In the genomic region with DNA sequence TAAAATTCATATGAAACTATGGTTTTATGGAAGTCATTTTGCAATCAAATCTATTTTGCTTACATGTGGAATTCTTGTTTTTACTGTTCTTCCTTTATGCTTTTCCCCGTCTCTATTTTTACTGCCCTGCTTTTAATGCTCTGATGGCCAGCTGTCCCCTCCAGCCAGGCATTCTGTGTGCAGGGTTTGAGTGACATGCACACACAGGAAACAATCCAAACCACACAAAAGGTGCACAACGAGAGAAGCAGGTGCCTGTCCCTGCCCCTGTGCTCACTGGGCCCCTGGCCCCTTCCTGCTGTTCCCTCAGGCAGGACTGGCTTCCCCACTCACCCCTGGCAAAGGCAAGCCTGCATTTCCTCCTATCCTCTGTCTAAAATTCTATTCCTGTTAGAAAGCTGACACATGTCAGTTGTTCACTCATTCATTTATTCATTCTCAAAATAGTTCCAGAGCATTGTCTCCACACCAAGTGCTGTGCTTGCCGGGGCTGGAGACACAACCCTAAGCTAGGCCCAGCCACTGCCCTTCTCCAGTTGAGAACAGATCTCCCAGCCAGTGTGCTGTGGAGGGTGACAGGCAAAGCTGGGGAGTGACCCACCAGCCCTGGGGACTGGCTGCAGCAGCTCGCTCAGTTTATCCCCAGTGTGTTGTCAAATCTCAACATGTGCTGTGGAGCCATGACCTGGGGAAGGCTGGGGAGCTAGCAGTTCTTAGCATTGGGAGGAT, we compare ENCODE assay signal across 12 cellular contexts.
DNase-seq lines count a peak whose midpoint lies in the region; ATAC-seq and TF ChIP-seq lines count a peak whose summit lies in the region.
"Had no signal": no experiment of that assay in that cellular context is flagged by ENCODE, and none has a peak within 500 bp of the region (broad histone marks: within the 10 kb centered on the region; RNA-seq: fewer than 3 reads in every experiment).

No MANE protein-coding gene starts in this region.

- no peak overlapping the region for H3K4me3 Mint-ChIP-seq in activated CD4-positive, alpha-beta T cell treated with anti-CD3 and anti-CD28 coated beads for 36 hours
- H3K4me3 Mint-ChIP-seq: activated CD8-positive, alpha-beta memory T cell treated with anti-CD3 and anti-CD28 coated beads, Interleukin-2, amount 10 ng/mL, durations not matched to agents 7 days and 5 days had no signal

- peaks cover 2% of the 10 kb centered on the region for H3K9me3 Mint-ChIP-seq in activated CD4-positive, alpha-beta T cell treated with anti-CD3 and anti-CD28 coated beads for 36 hours (ENCODE audit: low read depth)

- CTCF ChIA-PET in activated CD4-positive, alpha-beta T cell treated with anti-CD3 and anti-CD28 coated beads for 36 hours (lab: Charles Lee): interaction anchor here (0.6 kb wide), 1 partner anchor 309 kb away, joined by 3 read pairs; no protein-coding TSS in a partner anchor

- no peaks in the 10 kb centered on the region for H3K4me1 ChIP-seq in sigmoid colon
- no peaks in the 10 kb centered on the region for H3K4me1 ChIP-seq in ascending aorta

- no peaks in the 10 kb centered on the region for H3K9me3 ChIP-seq in sigmoid colon
- no peaks in the 10 kb centered on the region for H3K9me3 ChIP-seq in ascending aorta

- H3K27me3 Mint-ChIP-seq in activated CD4-positive, alpha-beta T cell treated with anti-CD3 and anti-CD28 coated beads for 36 hours: no peaks in the 10 kb centered on the region
- H3K27me3 Mint-ChIP-seq: activated CD8-positive, alpha-beta memory T cell treated with anti-CD3 and anti-CD28 coated beads, Interleukin-2, amount 10 ng/mL, durations not matched to agents 7 days and 5 days had no signal

- intact Hi-C loops in activated CD4-positive, alpha-beta T cell treated with anti-CD3 and anti-CD28 coated beads for 36 hours (cut with DNase I, micrococcal nuclease): no loop called here
- intact Hi-C loops in sigmoid colon (cut with DNase I): no loop called here
- intact Hi-C loops in ascending aorta (cut with DNase I): no loop called here

- ATAC-seq in activated CD4-positive, alpha-beta T cell treated with anti-CD3 and anti-CD28 coated beads for 36 hours: no peak
- peak; percentile 71 for ATAC-seq in HG02798 (IDR thresholded peaks at IDR 0.05; ENCODE audit: poor library complexity, unreplicated experiment)
- ATAC-seq: activated CD8-positive, alpha-beta memory T cell treated with anti-CD3 and anti-CD28 coated beads, Interleukin-2, amount 10 ng/mL, durations not matched to agents 7 days and 5 days had no signal

- no peaks in the 10 kb centered on the region for H3K36me3 ChIP-seq in sigmoid colon
- H3K36me3 ChIP-seq in ascending aorta: no peaks in the 10 kb centered on the region
- H3K36me3 ChIP-seq: heart left ventricle had no signal

- TF ChIP-seq EP300 in sigmoid colon (IDR thresholded peaks at IDR 0.05): no peak

- no peak for DNase-seq in activated CD4-positive, alpha-beta T cell treated with anti-CD3 and anti-CD28 coated beads for 36 hours
- no peak for DNase-seq in activated CD4-positive, alpha-beta T cell treated with anti-CD3 and anti-CD28 coated beads, Interleukin-2, amount 50 U/mL, for 1 hour
- DNase-seq in NCI-H1417 (lab: John Stamatoyannopoulos, UW) (peak in 2 of 3 experiments; percentile 49 to 83), sigmoid colon (no peak), ascending aorta (ENCODE audit: low spot score in 2 of 2) (no peak), NK-92 (lab: John Stamatoyannopoulos, UW; ENCODE audit: unreplicated experiment) (no peak)
- no peak for DNase-seq in stimulated activated naive CD4-positive, alpha-beta T cell treated with Interleukin-2 at 50 U/mL for 16 hours (lab: John Stamatoyannopoulos, UW)
- DNase-seq: activated CD8-positive, alpha-beta memory T cell treated with anti-CD3 and anti-CD28 coated beads, Interleukin-2, amount 10 ng/mL, durations not matched to agents 7 days and 5 days; KG1; Right ventricle myocardium superior had no signal

- peaks cover 13% of the 10 kb centered on the region for H3K4me1 Mint-ChIP-seq in activated CD4-positive, alpha-beta T cell treated with anti-CD3 and anti-CD28 coated beads for 36 hours

- no peaks in the 10 kb centered on the region for H3K36me3 Mint-ChIP-seq in activated CD4-positive, alpha-beta T cell treated with anti-CD3 and anti-CD28 coated beads for 36 hours (ENCODE audit: low read depth)
- H3K36me3 Mint-ChIP-seq: activated CD8-positive, alpha-beta memory T cell treated with anti-CD3 and anti-CD28 coated beads, Interleukin-2, amount 10 ng/mL, durations not matched to agents 7 days and 5 days had no signal

- TF ChIP-seq POLR2A in sigmoid colon (IDR thresholded peaks at IDR 0.05): no peak

- POLR2A ChIA-PET in activated CD4-positive, alpha-beta T cell treated with anti-CD3 and anti-CD28 coated beads for 36 hours (lab: Charles Lee): no interaction called here

- H3K27ac ChIP-seq in sigmoid colon: no peak overlapping the region
- H3K27ac ChIP-seq in ascending aorta: no peak overlapping the region

- no peaks in the 10 kb centered on the region for H3K27me3 ChIP-seq in sigmoid colon
- no peaks in the 10 kb centered on the region for H3K27me3 ChIP-seq in ascending aorta
- H3K27me3 ChIP-seq: heart left ventricle had no signal

- TF ChIP-seq CTCF in sigmoid colon (IDR thresholded peaks at IDR 0.05) (no peak), ascending aorta (IDR thresholded peaks at IDR 0.05) (no peak)

- H3K27ac Mint-ChIP-seq in activated CD4-positive, alpha-beta T cell treated with anti-CD3 and anti-CD28 coated beads for 36 hours: peak overlapping the region; percentile 35
- H3K27ac Mint-ChIP-seq: activated CD8-positive, alpha-beta memory T cell treated with anti-CD3 and anti-CD28 coated beads, Interleukin-2, amount 10 ng/mL, durations not matched to agents 7 days and 5 days had no signal

- H3K4me3 ChIP-seq in sigmoid colon (no peak overlapping the region), ascending aorta (no peak overlapping the region)
- H3K4me3 ChIP-seq: heart left ventricle had no signal

- WGBS in sigmoid colon, 2 donors: 45 to 54% methylated on average over 4 of the region's 4 CpGs

Comparison
In these comparisons a context has a peak if more than half of its experiments do, and no peak if none do; other contexts are left out.
1. DNase-seq: peak in NCI-H1417 (2 of 3); none in activated CD4-positive, alpha-beta T cell treated with anti-CD3 and anti-CD28 coated beads for 36 hours (single experiment), activated CD4-positive, alpha-beta T cell treated with anti-CD3 and anti-CD28 coated beads, Interleukin-2, amount 50 U/mL, for 1 hour (single experiment), stimulated activated naive CD4-positive, alpha-beta T cell treated with Interleukin-2 at 50 U/mL for 16 hours (single experiment), sigmoid colon (single experiment), ascending aorta (0 of 2) and NK-92 (single experiment).